1 cellular context compared by ENCODE assay signal in the genomic region with DNA sequence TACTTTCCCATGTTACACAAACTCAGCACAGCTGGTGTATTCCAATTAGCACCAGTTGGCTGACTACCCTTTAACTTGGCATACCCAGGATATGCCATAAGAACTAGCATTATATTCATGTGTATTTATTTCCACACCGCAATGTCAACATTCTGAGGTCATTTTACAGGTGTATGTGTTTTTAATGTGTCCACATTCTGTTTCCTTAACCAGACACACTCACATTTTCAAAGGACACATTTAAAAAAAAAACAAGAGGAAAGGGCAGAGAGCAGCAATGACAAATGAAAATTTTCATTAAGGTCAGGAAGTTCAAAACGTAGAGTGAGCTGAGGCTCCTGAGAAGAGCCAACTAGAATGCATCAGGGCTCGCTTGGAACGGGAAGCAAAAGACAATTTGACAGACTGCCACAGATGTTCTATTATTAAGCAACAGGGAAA.
TF ChIP-seq lines count a peak whose summit lies in the region.

No MANE protein-coding gene starts in this region.

TF ChIP-seq in HepG2, 621 proteins besides CTCF, POLR2A, EP300 and RAD21 (continued from another document and continues in another):
- TF ChIP-seq, protein P1, sequence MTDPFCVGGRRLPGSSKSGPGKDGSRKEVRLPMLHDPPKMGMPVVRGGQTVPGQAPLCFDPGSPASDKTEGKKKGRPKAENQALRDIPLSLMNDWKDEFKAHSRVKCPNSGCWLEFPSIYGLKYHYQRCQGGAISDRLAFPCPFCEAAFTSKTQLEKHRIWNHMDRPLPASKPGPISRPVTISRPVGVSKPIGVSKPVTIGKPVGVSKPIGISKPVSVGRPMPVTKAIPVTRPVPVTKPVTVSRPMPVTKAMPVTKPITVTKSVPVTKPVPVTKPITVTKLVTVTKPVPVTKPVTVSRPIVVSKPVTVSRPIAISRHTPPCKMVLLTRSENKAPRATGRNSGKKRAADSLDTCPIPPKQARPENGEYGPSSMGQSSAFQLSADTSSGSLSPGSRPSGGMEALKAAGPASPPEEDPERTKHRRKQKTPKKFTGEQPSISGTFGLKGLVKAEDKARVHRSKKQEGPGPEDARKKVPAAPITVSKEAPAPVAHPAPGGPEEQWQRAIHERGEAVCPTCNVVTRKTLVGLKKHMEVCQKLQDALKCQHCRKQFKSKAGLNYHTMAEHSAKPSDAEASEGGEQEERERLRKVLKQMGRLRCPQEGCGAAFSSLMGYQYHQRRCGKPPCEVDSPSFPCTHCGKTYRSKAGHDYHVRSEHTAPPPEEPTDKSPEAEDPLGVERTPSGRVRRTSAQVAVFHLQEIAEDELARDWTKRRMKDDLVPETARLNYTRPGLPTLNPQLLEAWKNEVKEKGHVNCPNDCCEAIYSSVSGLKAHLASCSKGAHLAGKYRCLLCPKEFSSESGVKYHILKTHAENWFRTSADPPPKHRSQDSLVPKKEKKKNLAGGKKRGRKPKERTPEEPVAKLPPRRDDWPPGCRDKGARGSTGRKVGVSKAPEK (CRISPR knock-in tag; IDR thresholded peaks at IDR 0.05; ENCODE audit: borderline replicate concordance) = no peak
- TF ChIP-seq, protein P2, sequence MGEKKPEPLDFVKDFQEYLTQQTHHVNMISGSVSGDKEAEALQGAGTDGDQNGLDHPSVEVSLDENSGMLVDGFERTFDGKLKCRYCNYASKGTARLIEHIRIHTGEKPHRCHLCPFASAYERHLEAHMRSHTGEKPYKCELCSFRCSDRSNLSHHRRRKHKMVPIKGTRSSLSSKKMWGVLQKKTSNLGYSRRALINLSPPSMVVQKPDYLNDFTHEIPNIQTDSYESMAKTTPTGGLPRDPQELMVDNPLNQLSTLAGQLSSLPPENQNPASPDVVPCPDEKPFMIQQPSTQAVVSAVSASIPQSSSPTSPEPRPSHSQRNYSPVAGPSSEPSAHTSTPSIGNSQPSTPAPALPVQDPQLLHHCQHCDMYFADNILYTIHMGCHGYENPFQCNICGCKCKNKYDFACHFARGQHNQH (CRISPR knock-in tag; IDR thresholded peaks at IDR 0.05) = no peak
- TF ChIP-seq CAMTA2 (CRISPR knock-in tag; IDR thresholded peaks at IDR 0.05; ENCODE audit: borderline replicate concordance) = no peak
- TF ChIP-seq IRF2 (CRISPR knock-in tag; IDR thresholded peaks at IDR 0.05) = no peak
- TF ChIP-seq ZNF143 (CRISPR knock-in tag; IDR thresholded peaks at IDR 0.05) = no peak
- TF ChIP-seq ZNF260 (CRISPR knock-in tag; IDR thresholded peaks at IDR 0.05; ENCODE audit: borderline replicate concordance, low read depth) = no peak
- peak; percentile 91 for TF ChIP-seq RARA (CRISPR knock-in tag; IDR thresholded peaks at IDR 0.05)
- no peak for TF ChIP-seq REL (CRISPR knock-in tag; conservative IDR thresholded peaks at IDR 0.05)
- TF ChIP-seq HNRNPK (IDR thresholded peaks at IDR 0.05; ENCODE audit: low read depth, low read length, poor library complexity, severe bottlenecking) = no peak
- no peak for TF ChIP-seq RORA (CRISPR knock-in tag; IDR thresholded peaks at IDR 0.05)
- 0 out of 2 replicates have a peak, but pooled peaks have one; percentile 21 for TF ChIP-seq NFE2L2 (IDR thresholded peaks at IDR 0.05; ENCODE audit: low read length)
- TF ChIP-seq, protein P3, sequence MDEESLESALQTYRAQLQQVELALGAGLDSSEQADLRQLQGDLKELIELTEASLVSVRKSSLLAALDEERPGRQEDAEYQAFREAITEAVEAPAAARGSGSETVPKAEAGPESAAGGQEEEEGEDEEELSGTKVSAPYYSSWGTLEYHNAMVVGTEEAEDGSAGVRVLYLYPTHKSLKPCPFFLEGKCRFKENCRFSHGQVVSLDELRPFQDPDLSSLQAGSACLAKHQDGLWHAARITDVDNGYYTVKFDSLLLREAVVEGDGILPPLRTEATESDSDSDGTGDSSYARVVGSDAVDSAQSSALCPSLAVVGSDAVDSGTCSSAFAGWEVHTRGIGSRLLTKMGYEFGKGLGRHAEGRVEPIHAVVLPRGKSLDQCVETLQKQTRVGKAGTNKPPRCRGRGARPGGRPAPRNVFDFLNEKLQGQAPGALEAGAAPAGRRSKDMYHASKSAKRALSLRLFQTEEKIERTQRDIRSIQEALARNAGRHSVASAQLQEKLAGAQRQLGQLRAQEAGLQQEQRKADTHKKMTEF (CRISPR knock-in tag; IDR thresholded peaks at IDR 0.05) = peak; percentile 71; the same call in 1 of the 2 replicates
- TF ChIP-seq MEF2D (CRISPR knock-in tag; IDR thresholded peaks at IDR 0.05) = no peak
- no peak for TF ChIP-seq GPN1 (CRISPR knock-in tag; IDR thresholded peaks at IDR 0.05; ENCODE audit: borderline replicate concordance)
- TF ChIP-seq, protein P4, sequence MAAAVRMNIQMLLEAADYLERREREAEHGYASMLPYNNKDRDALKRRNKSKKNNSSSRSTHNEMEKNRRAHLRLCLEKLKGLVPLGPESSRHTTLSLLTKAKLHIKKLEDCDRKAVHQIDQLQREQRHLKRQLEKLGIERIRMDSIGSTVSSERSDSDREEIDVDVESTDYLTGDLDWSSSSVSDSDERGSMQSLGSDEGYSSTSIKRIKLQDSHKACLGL (CRISPR knock-in tag; IDR thresholded peaks at IDR 0.05) = no peak
- TF ChIP-seq, protein P5, sequence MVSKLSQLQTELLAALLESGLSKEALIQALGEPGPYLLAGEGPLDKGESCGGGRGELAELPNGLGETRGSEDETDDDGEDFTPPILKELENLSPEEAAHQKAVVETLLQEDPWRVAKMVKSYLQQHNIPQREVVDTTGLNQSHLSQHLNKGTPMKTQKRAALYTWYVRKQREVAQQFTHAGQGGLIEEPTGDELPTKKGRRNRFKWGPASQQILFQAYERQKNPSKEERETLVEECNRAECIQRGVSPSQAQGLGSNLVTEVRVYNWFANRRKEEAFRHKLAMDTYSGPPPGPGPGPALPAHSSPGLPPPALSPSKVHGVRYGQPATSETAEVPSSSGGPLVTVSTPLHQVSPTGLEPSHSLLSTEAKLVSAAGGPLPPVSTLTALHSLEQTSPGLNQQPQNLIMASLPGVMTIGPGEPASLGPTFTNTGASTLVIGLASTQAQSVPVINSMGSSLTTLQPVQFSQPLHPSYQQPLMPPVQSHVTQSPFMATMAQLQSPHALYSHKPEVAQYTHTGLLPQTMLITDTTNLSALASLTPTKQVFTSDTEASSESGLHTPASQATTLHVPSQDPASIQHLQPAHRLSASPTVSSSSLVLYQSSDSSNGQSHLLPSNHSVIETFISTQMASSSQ (IDR thresholded peaks at IDR 0.05; ENCODE audit: low read depth) = peak; percentile 45; the same call in 1 of the 2 replicates
- TF ChIP-seq, protein P5 (CRISPR knock-in tag; IDR thresholded peaks at IDR 0.05; ENCODE audit: borderline replicate concordance) = peak; percentile 70; the same call in 1 of the 2 replicates
- no peak for TF ChIP-seq ZNF547 (CRISPR knock-in tag; IDR thresholded peaks at IDR 0.05)
- TF ChIP-seq SETDB1 (CRISPR knock-in tag; IDR thresholded peaks at IDR 0.05; ENCODE audit: borderline replicate concordance) = no peak
- TF ChIP-seq, protein P6, sequence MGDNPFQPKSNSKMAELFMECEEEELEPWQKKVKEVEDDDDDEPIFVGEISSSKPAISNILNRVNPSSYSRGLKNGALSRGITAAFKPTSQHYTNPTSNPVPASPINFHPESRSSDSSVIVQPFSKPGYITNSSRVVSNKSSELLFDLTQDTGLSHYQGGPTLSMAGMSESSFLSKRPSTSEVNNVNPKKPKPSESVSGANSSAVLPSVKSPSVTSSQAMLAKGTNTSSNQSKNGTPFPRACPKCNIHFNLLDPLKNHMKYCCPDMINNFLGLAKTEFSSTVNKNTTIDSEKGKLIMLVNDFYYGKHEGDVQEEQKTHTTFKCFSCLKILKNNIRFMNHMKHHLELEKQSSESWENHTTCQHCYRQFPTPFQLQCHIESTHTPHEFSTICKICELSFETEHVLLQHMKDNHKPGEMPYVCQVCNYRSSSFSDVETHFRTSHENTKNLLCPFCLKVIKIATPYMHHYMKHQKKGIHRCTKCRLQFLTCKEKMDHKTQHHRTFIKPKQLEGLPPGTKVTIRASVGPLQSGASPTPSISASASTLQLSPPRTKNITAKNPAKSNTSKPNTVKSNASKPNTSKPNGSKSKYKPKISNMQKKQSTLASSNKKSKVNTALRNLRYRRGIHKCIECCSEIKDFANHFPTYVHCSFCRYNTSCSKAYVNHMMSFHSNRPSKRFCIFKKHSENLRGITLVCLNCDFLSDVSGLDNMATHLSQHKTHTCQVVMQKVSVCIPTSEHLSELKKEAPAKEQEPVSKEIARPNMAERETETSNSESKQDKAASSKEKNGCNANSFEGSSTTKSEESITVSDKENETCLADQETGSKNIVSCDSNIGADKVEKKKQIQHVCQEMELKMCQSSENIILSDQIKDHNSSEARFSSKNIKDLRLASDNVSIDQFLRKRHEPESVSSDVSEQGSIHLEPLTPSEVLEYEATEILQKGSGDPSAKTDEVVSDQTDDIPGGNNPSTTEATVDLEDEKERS (CRISPR knock-in tag; IDR thresholded peaks at IDR 0.05) = no peak
- peak; percentile 82; the same call in 1 of the 2 replicates for TF ChIP-seq NCOR1 (IDR thresholded peaks at IDR 0.05; ENCODE audit: borderline replicate concordance, low read length)
- TF ChIP-seq, protein P7, sequence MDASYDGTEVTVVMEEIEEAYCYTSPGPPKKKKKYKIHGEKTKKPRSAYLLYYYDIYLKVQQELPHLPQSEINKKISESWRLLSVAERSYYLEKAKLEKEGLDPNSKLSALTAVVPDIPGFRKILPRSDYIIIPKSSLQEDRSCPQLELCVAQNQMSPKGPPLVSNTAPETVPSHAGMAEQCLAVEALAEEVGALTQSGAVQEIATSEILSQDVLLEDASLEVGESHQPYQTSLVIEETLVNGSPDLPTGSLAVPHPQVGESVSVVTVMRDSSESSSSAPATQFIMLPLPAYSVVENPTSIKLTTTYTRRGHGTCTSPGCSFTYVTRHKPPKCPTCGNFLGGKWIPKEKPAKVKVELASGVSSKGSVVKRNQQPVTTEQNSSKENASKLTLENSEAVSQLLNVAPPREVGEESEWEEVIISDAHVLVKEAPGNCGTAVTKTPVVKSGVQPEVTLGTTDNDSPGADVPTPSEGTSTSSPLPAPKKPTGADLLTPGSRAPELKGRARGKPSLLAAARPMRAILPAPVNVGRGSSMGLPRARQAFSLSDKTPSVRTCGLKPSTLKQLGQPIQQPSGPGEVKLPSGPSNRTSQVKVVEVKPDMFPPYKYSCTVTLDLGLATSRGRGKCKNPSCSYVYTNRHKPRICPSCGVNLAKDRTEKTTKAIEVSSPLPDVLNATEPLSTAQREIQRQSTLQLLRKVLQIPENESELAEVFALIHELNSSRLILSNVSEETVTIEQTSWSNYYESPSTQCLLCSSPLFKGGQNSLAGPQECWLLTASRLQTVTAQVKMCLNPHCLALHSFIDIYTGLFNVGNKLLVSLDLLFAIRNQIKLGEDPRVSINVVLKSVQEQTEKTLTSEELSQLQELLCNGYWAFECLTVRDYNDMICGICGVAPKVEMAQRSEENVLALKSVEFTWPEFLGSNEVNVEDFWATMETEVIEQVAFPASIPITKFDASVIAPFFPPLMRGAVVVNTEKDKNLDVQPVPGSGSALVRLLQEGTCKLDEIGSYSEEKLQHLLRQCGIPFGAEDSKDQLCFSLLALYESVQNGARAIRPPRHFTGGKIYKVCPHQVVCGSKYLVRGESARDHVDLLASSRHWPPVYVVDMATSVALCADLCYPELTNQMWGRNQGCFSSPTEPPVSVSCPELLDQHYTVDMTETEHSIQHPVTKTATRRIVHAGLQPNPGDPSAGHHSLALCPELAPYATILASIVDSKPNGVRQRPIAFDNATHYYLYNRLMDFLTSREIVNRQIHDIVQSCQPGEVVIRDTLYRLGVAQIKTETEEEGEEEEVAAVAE (CRISPR knock-in tag; IDR thresholded peaks at IDR 0.05; ENCODE audit: borderline replicate concordance) = no peak; the same call in 1 of the 2 replicates
- TF ChIP-seq ZNF235 (CRISPR knock-in tag; IDR thresholded peaks at IDR 0.05; ENCODE audit: borderline replicate concordance) = no peak
- no peak for TF ChIP-seq MLLT10 (CRISPR knock-in tag; IDR thresholded peaks at IDR 0.05)
- TF ChIP-seq KLF11 (CRISPR knock-in tag; IDR thresholded peaks at IDR 0.05) = no peak
- TF ChIP-seq TBX3 (IDR thresholded peaks at IDR 0.05; ENCODE audit: borderline replicate concordance) = peak; percentile 39; the same call in 1 of the 2 replicates
- TF ChIP-seq, protein P8, sequence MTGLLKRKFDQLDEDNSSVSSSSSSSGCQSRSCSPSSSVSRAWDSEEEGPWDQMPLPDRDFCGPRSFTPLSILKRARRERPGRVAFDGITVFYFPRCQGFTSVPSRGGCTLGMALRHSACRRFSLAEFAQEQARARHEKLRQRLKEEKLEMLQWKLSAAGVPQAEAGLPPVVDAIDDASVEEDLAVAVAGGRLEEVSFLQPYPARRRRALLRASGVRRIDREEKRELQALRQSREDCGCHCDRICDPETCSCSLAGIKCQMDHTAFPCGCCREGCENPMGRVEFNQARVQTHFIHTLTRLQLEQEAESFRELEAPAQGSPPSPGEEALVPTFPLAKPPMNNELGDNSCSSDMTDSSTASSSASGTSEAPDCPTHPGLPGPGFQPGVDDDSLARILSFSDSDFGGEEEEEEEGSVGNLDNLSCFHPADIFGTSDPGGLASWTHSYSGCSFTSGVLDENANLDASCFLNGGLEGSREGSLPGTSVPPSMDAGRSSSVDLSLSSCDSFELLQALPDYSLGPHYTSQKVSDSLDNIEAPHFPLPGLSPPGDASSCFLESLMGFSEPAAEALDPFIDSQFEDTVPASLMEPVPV (CRISPR knock-in tag; IDR thresholded peaks at IDR 0.05) = no peak
- TF ChIP-seq, protein P9, sequence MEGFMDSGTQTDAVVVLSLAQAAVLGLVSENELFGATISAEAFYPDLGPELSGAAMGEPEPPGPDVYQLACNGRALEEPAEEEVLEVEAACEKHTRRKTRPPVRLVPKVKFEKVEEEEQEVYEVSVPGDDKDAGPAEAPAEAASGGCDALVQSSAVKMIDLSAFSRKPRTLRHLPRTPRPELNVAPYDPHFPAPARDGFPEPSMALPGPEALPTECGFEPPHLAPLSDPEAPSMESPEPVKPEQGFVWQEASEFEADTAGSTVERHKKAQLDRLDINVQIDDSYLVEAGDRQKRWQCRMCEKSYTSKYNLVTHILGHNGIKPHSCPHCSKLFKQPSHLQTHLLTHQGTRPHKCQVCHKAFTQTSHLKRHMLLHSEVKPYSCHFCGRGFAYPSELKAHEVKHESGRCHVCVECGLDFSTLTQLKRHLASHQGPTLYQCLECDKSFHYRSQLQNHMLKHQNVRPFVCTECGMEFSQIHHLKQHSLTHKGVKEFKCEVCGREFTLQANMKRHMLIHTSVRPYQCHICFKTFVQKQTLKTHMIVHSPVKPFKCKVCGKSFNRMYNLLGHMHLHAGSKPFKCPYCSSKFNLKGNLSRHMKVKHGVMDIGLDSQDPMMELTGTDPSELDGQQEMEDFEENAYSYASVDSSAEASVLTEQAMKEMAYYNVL (CRISPR knock-in tag; IDR thresholded peaks at IDR 0.05; ENCODE audit: borderline replicate concordance) = no peak
- no peak for TF ChIP-seq ATM (IDR thresholded peaks at IDR 0.05; ENCODE audit: borderline replicate concordance)
- no peak for TF ChIP-seq PAX8 (CRISPR knock-in tag; IDR thresholded peaks at IDR 0.05; ENCODE audit: borderline replicate concordance)
- TF ChIP-seq ZBTB3 (CRISPR knock-in tag; IDR thresholded peaks at IDR 0.05; ENCODE audit: borderline replicate concordance, low read depth) = no peak
- TF ChIP-seq PITX1 (CRISPR knock-in tag; IDR thresholded peaks at IDR 0.05) = no peak
